Comparison of ENCODE assay signal across 27 cellular contexts in the genomic region with DNA sequence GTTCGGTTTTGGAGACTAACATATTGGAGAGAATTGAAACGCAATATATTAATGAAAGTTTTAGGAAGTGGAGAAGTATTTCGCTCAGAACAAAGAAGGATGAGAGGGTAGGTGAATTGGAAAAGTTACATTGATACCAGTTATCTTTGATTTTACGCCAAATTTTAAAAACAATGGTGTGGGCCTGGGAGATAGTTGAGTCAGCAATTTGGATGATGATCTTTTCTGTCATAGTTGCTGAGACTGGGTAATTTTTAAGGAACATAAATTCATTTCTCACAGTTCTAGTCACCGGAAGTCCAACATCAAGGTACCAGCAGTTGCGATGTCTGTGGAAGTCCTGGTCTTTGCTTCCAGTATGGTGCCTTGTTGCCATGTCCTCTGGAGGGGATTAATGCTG.
"Had no signal": no experiment of that assay in that cellular context is flagged by ENCODE, and none has a peak within 500 bp of the region (broad histone marks: within the 10 kb centered on the region; RNA-seq: fewer than 3 reads in every experiment).

No MANE protein-coding gene starts in this region.

- H3K4me3 ChIP-seq: stomach, suprapubic skin, testis, thoracic aorta, thyroid gland, tibial artery, tibial nerve, transverse colon, upper lobe of left lung, upper lobe of right lung, uterus, vagina had no signal

- FAIRE-seq: urothelium cell line had no signal

- H3K4me1 ChIP-seq: stomach, suprapubic skin, testis, thyroid gland, tibial artery, tibial nerve, transverse colon, upper lobe of left lung, upper lobe of right lung, uterus, vagina had no signal

- H3K27me3 ChIP-seq: stomach, suprapubic skin, testis, thyroid gland, tibial artery, tibial nerve, transverse colon, upper lobe of left lung, upper lobe of right lung, uterus, vagina had no signal

- H3K36me3 ChIP-seq: stomach, suprapubic skin, thoracic aorta, thyroid gland, tibial artery, tibial nerve, transverse colon, upper lobe of left lung, upper lobe of right lung, uterus, vagina had no signal

- DNase-seq: stimulated activated CD4-positive, alpha-beta T cell treated with anti-CD3 and anti-CD28 coated beads, Interleukin-2, amount 100 ng/mL, for 48 hours; stimulated activated CD4-positive, alpha-beta T cell treated with anti-CD3 and anti-CD28 coated beads, Interleukin-4, amount 100 ng/mL, for 1 hour; stimulated activated CD4-positive, alpha-beta T cell treated with anti-CD3 and anti-CD28 coated beads, Interleukin-4, amount 100 ng/mL, for 24 hours; stimulated activated CD4-positive, alpha-beta T cell treated with anti-CD3 and anti-CD28 coated beads, Interleukin-4, amount 100 ng/mL, for 4 hours; stimulated activated CD8-positive, alpha-beta memory T cell treated with anti-CD3 and anti-CD28 coated beads, Interleukin-4, amount 100 ng/mL, for 48 hours; stimulated activated naive B cell treated with anti-CD40 and anti-IgM and Interleukin-4, amounts not matched to agents 10 μg/mL and 1 μg/mL and 100 μg/mL, for 72 hours; stimulated activated naive CD4-positive, alpha-beta T cell; stimulated activated naive CD4-positive, alpha-beta T cell treated with Interleukin-2 at 50 U/mL for 16 hours; stimulated activated naive CD8-positive, alpha-beta T cell treated with anti-CD3 and anti-CD28 coated beads, Interleukin-15, amount 100 ng/mL, for 72 hours; stimulated activated naive CD8-positive, alpha-beta T cell treated with anti-CD3 and anti-CD28 coated beads, Interleukin-15, Interleukin-2, amounts not matched to agents 100 U/mL and 50 U/mL, for 24 hours; stomach; substantia nigra; testis; thyroid gland; tibial artery; transverse colon; trophoblast cell; upper lobe of left lung; upper lobe of right lung; uterus had no signal

- H3K9me3 ChIP-seq: stomach, suprapubic skin, testis, thoracic aorta, thyroid gland, tibial artery, tibial nerve, transverse colon, upper lobe of left lung, upper lobe of right lung, uterus, vagina had no signal

- H3K27ac ChIP-seq: stomach, suprapubic skin, testis, thoracic aorta, thyroid gland, tibial artery, tibial nerve, transverse colon, upper lobe of left lung, upper lobe of right lung, uterus, vagina had no signal

- ATAC-seq: stimulated activated effector memory CD8-positive, alpha-beta T cell treated with anti-CD3 and anti-CD28 coated beads, Interleukin-12 subunit alpha, Interleukin-12 subunit beta, amount 100 ng/mL, for 72 hours; stimulated activated memory B cell treated with anti-CD40 and anti-IgM and Interleukin-4, amounts not matched to agents 10 μg/mL and 1 μg/mL and 100 μg/mL, for 72 hours; stimulated activated naive B cell treated with anti-CD40 and anti-IgM and Interleukin-4, amounts not matched to agents 10 μg/mL and 1 μg/mL and 100 μg/mL, for 72 hours; stimulated activated naive CD8-positive, alpha-beta T cell treated with anti-CD3 and anti-CD28 coated beads, Interleukin-15, amount 100 ng/mL, for 72 hours; stimulated activated naive CD8-positive, alpha-beta T cell treated with anti-CD3 and anti-CD28 coated beads, Interleukin-15, Interleukin-2, amounts not matched to agents 100 U/mL and 50 U/mL, for 24 hours; upper lobe of right lung had no signal
